In the genomic region with DNA sequence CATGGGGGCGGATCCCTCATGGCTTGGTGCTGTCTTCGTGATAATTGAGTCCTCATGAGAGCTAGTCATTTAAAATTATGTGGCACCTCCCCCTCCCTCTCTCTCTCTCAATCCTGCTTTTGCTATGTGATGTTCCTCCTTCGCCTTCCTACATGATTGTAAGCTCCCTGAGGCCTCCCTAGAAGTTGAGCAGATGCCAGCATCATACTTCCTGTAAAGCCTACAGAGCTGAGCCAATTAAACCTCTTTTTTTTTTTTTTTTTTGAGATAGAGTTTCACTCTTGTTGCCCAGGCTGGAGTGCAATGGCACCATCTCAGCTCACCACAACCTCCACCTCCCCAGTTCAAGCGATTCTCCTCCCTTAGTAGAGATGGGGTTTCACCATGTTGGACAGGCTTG, we compare ENCODE assay signal across 10 cellular contexts. TPM values are rescaled to one million over a fixed set of nuclear protein-coding genes. Genes with fewer than 3 reads are reported as not detected.
"Had no signal": no experiment of that assay in that cellular context is flagged by ENCODE, and none has a peak within 500 bp of the region (broad histone marks: within the 10 kb centered on the region; RNA-seq: fewer than 3 reads in every experiment).

No MANE protein-coding gene starts in this region.

- H3K9ac ChIP-seq: GM23248 had no signal

- H3K27ac Mint-ChIP-seq: H9, HFFc6 had no signal

- DNase-seq: GM23248, GOT3, H9, HCEC 1CT, HFFc6, IMR-90, KG1 had no signal

- H3K4me3 Mint-ChIP-seq: H9, HFFc6 had no signal

- FAIRE-seq: H54, HTR-8/SVneo had no signal

- H3K27ac ChIP-seq: GM23248 had no signal

- H2AFZ ChIP-seq: GM23248 had no signal

- H3K4me3 ChIP-seq: GM23248 had no signal

RNA-seq across cellular contexts. Expression of gene C1QTNF4, which starts 57.9 kb away (rescaled TPM):
- total RNA-seq: HFFc6, HT-29, IMR-90 had no signal
- polyA plus RNA-seq: GM23248 had no signal
